9 cellular contexts compared by ENCODE assay signal in the genomic region with DNA sequence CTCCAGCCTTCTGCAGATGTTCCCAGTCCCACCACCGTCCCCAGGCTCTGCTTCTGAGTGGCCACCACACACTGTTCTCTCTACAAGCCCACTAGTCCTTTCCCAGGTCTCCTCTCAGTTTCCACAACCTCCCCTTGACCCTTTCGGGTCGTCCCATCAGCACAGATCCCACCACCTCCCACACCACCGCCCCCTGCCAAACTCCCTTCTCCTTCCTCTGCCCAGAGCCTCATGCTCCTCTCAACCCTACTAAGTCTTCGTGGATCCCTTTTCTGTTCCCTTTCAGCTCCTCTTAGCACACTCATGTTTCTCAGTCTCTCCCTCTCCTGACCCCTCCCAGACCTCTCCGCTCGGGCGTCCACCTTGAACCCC. TPM values are rescaled to one million over a fixed set of nuclear protein-coding genes. Genes with fewer than 3 reads are reported as not detected.
DNase-seq lines count a peak whose midpoint lies in the region; ATAC-seq and TF ChIP-seq lines count a peak whose summit lies in the region.
"Had no signal": no experiment of that assay in that cellular context is flagged by ENCODE, and none has a peak within 500 bp of the region (broad histone marks: within the 10 kb centered on the region; RNA-seq: fewer than 3 reads in every experiment).

No MANE protein-coding gene starts in this region.

- peak overlapping the region; percentile 99 for H3K4me2 ChIP-seq in OCI-LY7 (ENCODE audit: low read length)

- no peaks in the 10 kb centered on the region for H3K9me3 ChIP-seq in CD4-positive, CD25-positive, alpha-beta regulatory T cell (ENCODE audit: control insufficient read depth in 2 of 2, low read length in 2 of 2)
- no peaks in the 10 kb centered on the region for H3K9me3 ChIP-seq in OCI-LY7 (ENCODE audit: low read length)
- H3K9me3 ChIP-seq in endocrine pancreas (ENCODE audit: control insufficient read depth, low read length), result no peaks in the 10 kb centered on the region

- no peak for DNase-seq in CD4-positive, CD25-positive, alpha-beta regulatory T cell
- DNase-seq in OCI-LY7 (ENCODE audit: low spot score) (no peak), osteocyte (ENCODE audit: extremely low spot score, unreplicated experiment) (no peak), GM10248 (ENCODE audit: extremely low spot score) (no peak), dermis blood vessel endothelial cell (no peak)
- DNase-seq: cerebellar nuclear complex had no signal

- no peak for ATAC-seq in CD4-positive, CD25-positive, alpha-beta regulatory T cell (ENCODE audit: low read depth in 2 of 2)
- ATAC-seq in HG03520 (IDR thresholded peaks at IDR 0.05; ENCODE audit: unreplicated experiment) (no peak), GM19328 (IDR thresholded peaks at IDR 0.05; ENCODE audit: unreplicated experiment) (no peak)

- peaks cover 5% of the 10 kb centered on the region for H3K36me3 Mint-ChIP-seq in CD4-positive, CD25-positive, alpha-beta regulatory T cell
- H3K36me3 Mint-ChIP-seq in osteocyte (ENCODE audit: unreplicated experiment), result peaks cover 4% of the 10 kb centered on the region

- POLR2A ChIA-PET in OCI-LY7 (lab: Charles Lee), result no interaction called here
- POLR2A ChIA-PET in GM10248 (lab: Yijun Ruan, JAX), result interaction anchor here (0.6 to 1.5 kb wide), 2 partner anchors 14 to 62 kb away, joined by 3 to 8 read pairs; no protein-coding TSS in a partner anchor

- H3K79me2 ChIP-seq in OCI-LY7 (ENCODE audit: insufficient read depth, low read depth, low read length), result peaks cover 53% of the 10 kb centered on the region

- H3K36me3 ChIP-seq in CD4-positive, CD25-positive, alpha-beta regulatory T cell (ENCODE audit: control insufficient read depth, insufficient read depth, low read length), result peaks cover 3% of the 10 kb centered on the region
- H3K36me3 ChIP-seq in OCI-LY7 (ENCODE audit: insufficient read depth, low read length), result no peaks in the 10 kb centered on the region; the same call in 1 of the 2 replicates
- no peaks in the 10 kb centered on the region for H3K36me3 ChIP-seq in endocrine pancreas (ENCODE audit: control insufficient read depth, insufficient read depth, low read length)

- H3K27ac ChIP-seq in CD4-positive, CD25-positive, alpha-beta regulatory T cell (ENCODE audit: insufficient read depth, low read length, poor library complexity, severe bottlenecking), result no peak overlapping the region
- no peak overlapping the region for H3K27ac ChIP-seq in OCI-LY7 (ENCODE audit: low read depth, low read length, poor library complexity, severe bottlenecking)

- no peaks in the 10 kb centered on the region for H3K9me2 ChIP-seq in OCI-LY7 (ENCODE audit: insufficient read depth, low read length)

- TF ChIP-seq CTCF in OCI-LY7 (conservative IDR thresholded peaks at IDR 0.05; ENCODE audit: low read length) (no peak), osteocyte (IDR thresholded peaks at IDR 0.05) (no peak), GM10248 (IDR thresholded peaks at IDR 0.05; ENCODE audit: control extremely low read depth, extremely low read depth, low read depth, missing control alignments) (no peak)

- H3K4me3 Mint-ChIP-seq in CD4-positive, CD25-positive, alpha-beta regulatory T cell, result peak overlapping the region; percentile 98 to 99 (median 99)
- peak overlapping the region; percentile 98 for H3K4me3 Mint-ChIP-seq in osteocyte (ENCODE audit: unreplicated experiment)

- H3K4me1 Mint-ChIP-seq in CD4-positive, CD25-positive, alpha-beta regulatory T cell, result peaks cover 17 to 84% (median 58%) of the 10 kb centered on the region in 4 donors
- H3K4me1 Mint-ChIP-seq in osteocyte (ENCODE audit: unreplicated experiment), result peaks cover 56% of the 10 kb centered on the region

- peak overlapping the region; percentile 95 to 99 (median 98) for H3K27ac Mint-ChIP-seq in CD4-positive, CD25-positive, alpha-beta regulatory T cell
- H3K27ac Mint-ChIP-seq in osteocyte (ENCODE audit: unreplicated experiment), result peak overlapping the region; percentile 98

- no peaks in the 10 kb centered on the region for H4K20me1 ChIP-seq in OCI-LY7 (ENCODE audit: insufficient read depth, low read length)

- CTCF ChIA-PET in OCI-LY7 (lab: Charles Lee; ENCODE audit: unreplicated experiment) (no interaction called here), GM10248 (lab: Yijun Ruan, JAX) (interaction anchor here (1.3 kb wide), 1 partner anchor 29 kb away, joined by 4 read pairs; a partner anchor contains a TSS)

- peaks cover 0 to 2% (median 0%) of the 10 kb centered on the region in 7 donors for H3K9me3 Mint-ChIP-seq in CD4-positive, CD25-positive, alpha-beta regulatory T cell
- H3K9me3 Mint-ChIP-seq in osteocyte (ENCODE audit: unreplicated experiment), result no peaks in the 10 kb centered on the region

- peaks cover 53% of the 10 kb centered on the region for H3K4me1 ChIP-seq in CD4-positive, CD25-positive, alpha-beta regulatory T cell (ENCODE audit: control insufficient read depth, insufficient read depth, low read length, poor library complexity, severe bottlenecking)
- H3K4me1 ChIP-seq in OCI-LY7 (ENCODE audit: insufficient read depth, low read length, poor library complexity, severe bottlenecking) (peaks cover 55% of the 10 kb centered on the region), endocrine pancreas (ENCODE audit: control insufficient read depth, insufficient read depth, low read length) (no peaks in the 10 kb centered on the region)

- intact Hi-C loops in OCI-LY7 (cut with micrococcal nuclease; ENCODE audit: unreplicated experiment), result no loop called here

- no TSS peak for BruUV-seq in OCI-LY7 (replicated peaks; lab: Mats Ljungman, UMichigan)

- peak overlapping the region; percentile 62 for H3K4me3 ChIP-seq in CD4-positive, CD25-positive, alpha-beta regulatory T cell (ENCODE audit: low read depth, low read length)
- H3K4me3 ChIP-seq in OCI-LY7 (ENCODE audit: low read depth, low read length, poor library complexity, severe bottlenecking) (peak overlapping the region; percentile 82), endocrine pancreas (ENCODE audit: control insufficient read depth, insufficient read depth, low read length) (peak overlapping the region; percentile 77)

- H3K27me3 ChIP-seq in CD4-positive, CD25-positive, alpha-beta regulatory T cell (ENCODE audit: control insufficient read depth, insufficient read depth, low read length), result no peaks in the 10 kb centered on the region
- H3K27me3 ChIP-seq in endocrine pancreas (ENCODE audit: control insufficient read depth, insufficient read depth, low read length), result no peaks in the 10 kb centered on the region

- H3K9ac ChIP-seq in endocrine pancreas (ENCODE audit: control insufficient read depth, insufficient read depth, low read length), result peak overlapping the region; percentile 82

- peaks cover 7% of the 10 kb centered on the region for H3K27me3 Mint-ChIP-seq in CD4-positive, CD25-positive, alpha-beta regulatory T cell
- no peaks in the 10 kb centered on the region for H3K27me3 Mint-ChIP-seq in osteocyte (ENCODE audit: unreplicated experiment)

- no peak overlapping the region for H2AFZ ChIP-seq in OCI-LY7 (ENCODE audit: low read length)

RNA-seq across cellular contexts. Expression of a gene that starts 1.9 kb away (rescaled TPM):
- 155 TPM for total RNA-seq in CD4-positive, CD25-positive, alpha-beta regulatory T cell
- polyA plus RNA-seq in CD4-positive, CD25-positive, alpha-beta regulatory T cell, result 100 to 1,000 TPM in 1 of 4 donors, 10 to 100 TPM in 3; 87.3 to 101 (median 92.5) TPM
- total RNA-seq in OCI-LY7 (2014; rRNA removed; shearing (Covaris generic)), result 54.7 and 71.4 TPM in 2 replicates
- total RNA-seq in OCI-LY7 (2022) (56.5 and 63.1 TPM in 2 replicates), osteocyte (104 TPM in 2 replicates), dermis blood vessel endothelial cell (80.3 and 99.1 TPM in 2 replicates)

RNA-seq across cellular contexts. Expression of a gene that starts 28.9 kb away (rescaled TPM):
- total RNA-seq in CD4-positive, CD25-positive, alpha-beta regulatory T cell, result 3.5 TPM
- 1 to 10 TPM; 2.7 to 6.2 (median 4.0) TPM for polyA plus RNA-seq in CD4-positive, CD25-positive, alpha-beta regulatory T cell
- 13.8 and 14.0 TPM in 2 replicates for total RNA-seq in OCI-LY7 (2014; rRNA removed; shearing (Covaris generic))
- 11.5 and 13.6 TPM in 2 replicates for total RNA-seq in OCI-LY7 (2022)
- total RNA-seq in osteocyte, result 14.5 and 21.9 TPM in 2 replicates
- 4.3 and 6.7 TPM in 2 replicates for total RNA-seq in dermis blood vessel endothelial cell

RNA-seq across cellular contexts. Expression of a gene that starts 41.2 kb away (rescaled TPM):
- total RNA-seq in CD4-positive, CD25-positive, alpha-beta regulatory T cell, result not detected
- polyA plus RNA-seq in CD4-positive, CD25-positive, alpha-beta regulatory T cell, result not detected
- 0.13 TPM in 1 of 2 replicates, not detected in the other for total RNA-seq in OCI-LY7 (2014; rRNA removed; shearing (Covaris generic))
- 0.36 and 0.59 TPM in 2 replicates for total RNA-seq in OCI-LY7 (2022)
- 0.05 TPM in 1 of 2 replicates, not detected in the other for total RNA-seq in osteocyte
- total RNA-seq in dermis blood vessel endothelial cell, result 0.17 TPM in 1 of 2 replicates, not detected in the other
